In genomic region chr1:39791838-39792237, GRCh38 we compare ENCODE assay signal across 11 cellular contexts. TPM values are rescaled to one million over a fixed set of nuclear protein-coding genes. Genes with fewer than 3 reads are reported as not detected.
"Had no signal": no experiment of that assay in that cellular context is flagged by ENCODE, and none has a peak within 500 bp of the region (broad histone marks: within the 10 kb centered on the region; RNA-seq: fewer than 3 reads in every experiment).

No MANE protein-coding gene starts in this region.

- H3K4me3 ChIP-seq: GM23248, GM23338, HAP-1 had no signal

- H3K9me3 Mint-ChIP-seq: GM23338, H9, HFFc6 had no signal

- H3K9me3 ChIP-seq: HAP-1 had no signal

- H3K4me3 Mint-ChIP-seq: GM23338, H9, HFFc6 had no signal

- H3K27ac ChIP-seq: GM23248 had no signal

- H3K9ac ChIP-seq: GM23248 had no signal

- H3K4me2 ChIP-seq: GM23338 had no signal

- FAIRE-seq: H54 had no signal

- ATAC-seq: GM23338, HCT116 had no signal

- H3K36me3 ChIP-seq: HAP-1 had no signal

- DNase-seq: GM23248, GOT3, H7, H9, HCEC 1CT, HFFc6 had no signal

- H3K27ac Mint-ChIP-seq: GM23338, H9, HFFc6 had no signal

RNA-seq across cellular contexts. Expression of gene BMP8B, which starts 3.2 kb away (rescaled TPM):
- total RNA-seq: GM23248, HFFc6 had no signal
- polyA plus RNA-seq: GM23248 had no signal

RNA-seq across cellular contexts. Expression of gene OXCT2, which starts 20.7 kb away (rescaled TPM):
- total RNA-seq: H4, H7 had no signal
